In the genomic region with DNA sequence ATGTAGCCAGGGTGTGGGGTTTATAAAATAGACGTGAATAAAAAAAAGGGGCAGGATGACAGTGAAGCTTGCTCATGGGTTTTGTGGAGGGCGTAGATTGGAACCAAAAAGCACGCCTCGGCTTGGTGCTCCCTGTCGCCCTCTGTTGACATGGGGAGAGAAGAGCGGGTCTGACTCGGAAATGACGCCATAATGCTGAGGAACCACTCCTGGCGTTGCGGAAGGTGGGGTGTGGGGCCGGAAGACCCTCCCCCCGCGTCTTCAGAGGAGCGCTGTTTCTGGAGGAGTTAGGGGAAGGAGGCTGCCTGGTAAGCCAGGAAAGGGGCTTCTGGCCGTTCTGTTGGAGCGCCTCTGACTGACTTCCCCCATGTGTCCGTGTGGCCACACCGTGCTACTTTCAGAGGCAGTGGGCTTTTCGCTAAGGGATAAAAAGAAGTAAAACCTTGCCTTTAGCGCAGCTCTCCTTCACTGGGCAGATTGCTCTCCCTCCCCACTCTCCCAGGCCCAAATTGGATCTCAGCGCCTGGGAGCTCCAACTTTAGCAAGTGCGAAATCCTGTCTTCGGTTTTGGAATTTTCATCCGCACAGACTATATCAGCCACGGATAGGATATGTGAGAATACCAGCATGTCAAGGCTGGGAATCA, we compare ENCODE assay signal across 8 cellular contexts. TPM values are rescaled to one million over a fixed set of nuclear protein-coding genes. Genes with fewer than 3 reads are reported as not detected.
DNase-seq lines count a peak whose midpoint lies in the region; ATAC-seq, FAIRE-seq and TF ChIP-seq lines count a peak whose summit lies in the region.

No MANE protein-coding gene starts in this region.

- no peak for TF ChIP-seq POLR2A in breast epithelium (IDR thresholded peaks at IDR 0.05)

- no peaks in the 10 kb centered on the region for H3K4me1 ChIP-seq in breast epithelium

- DNase-seq in NCI-H1417 treated with DMSO at 0.1 percent for 48 hours (lab: John Stamatoyannopoulos, UW) (peak; percentile 16), breast epithelium (ENCODE audit: low spot score in 2 of 2) (peak; percentile 54 to 62), iPS-NIHi11 (ENCODE audit: low spot score) (peak; percentile 91), D721Med (ENCODE audit: insufficient read length, low spot score) (no peak)

- H3K36me3 ChIP-seq in breast epithelium: no peaks in the 10 kb centered on the region

- peak overlapping the region; percentile 69 for H3K27ac ChIP-seq in VCaP
- peak overlapping the region; percentile 72 to 77 for H3K27ac ChIP-seq in breast epithelium
- H3K27ac ChIP-seq in skin epidermis: peak overlapping the region in 20 of 21 experiments; percentile 33 to 91 (median 79)

- peak; percentile 97 for TF ChIP-seq CTCF in GM12872 (IDR thresholded peaks at IDR 0.05; ENCODE audit: insufficient read depth, low read depth, low read length)
- TF ChIP-seq CTCF in VCaP (conservative IDR thresholded peaks at IDR 0.05): peak; percentile 84
- peak in 2 of 3 donors; percentile 66 to 67 for TF ChIP-seq CTCF in breast epithelium (IDR thresholded peaks at IDR 0.05)
- no peak for TF ChIP-seq CTCF in D721Med (IDR thresholded peaks at IDR 0.05; ENCODE audit: insufficient read depth, missing control alignments)

- H3K27me3 ChIP-seq in breast epithelium: no peaks in the 10 kb centered on the region

- H3K4me3 ChIP-seq in breast epithelium: peak overlapping the region; percentile 61 to 72 (median 66)
- H3K4me3 ChIP-seq in skin epidermis: peak overlapping the region; percentile 41 to 74 (median 63)

- intact Hi-C loops in breast epithelium (cut with DNase I; ENCODE audit: low total_unique reads): no loop called here

- no peaks in the 10 kb centered on the region for H3K9me3 ChIP-seq in breast epithelium

- FAIRE-seq in D721Med (lab: Jason Lieb, UNC): no peak

- ATAC-seq in HG02610 (IDR thresholded peaks at IDR 0.05; ENCODE audit: unreplicated experiment): peak; percentile 94

RNA-seq across cellular contexts. Expression of gene PLEKHA3, which starts 42.8 kb away (rescaled TPM):
- 10 to 100 TPM in 2 of 3 donors, 1 to 10 TPM in 1; 9.8 to 15.2 (median 12.0) TPM for total RNA-seq in breast epithelium

RNA-seq across cellular contexts. Expression of gene FKBP7, which starts 44.7 kb away (rescaled TPM):
- 10 to 100 TPM; 10.5 to 20.8 (median 16.7) TPM for total RNA-seq in breast epithelium
